Comparison of ENCODE assay signal across 9 cellular contexts in the genomic region with DNA sequence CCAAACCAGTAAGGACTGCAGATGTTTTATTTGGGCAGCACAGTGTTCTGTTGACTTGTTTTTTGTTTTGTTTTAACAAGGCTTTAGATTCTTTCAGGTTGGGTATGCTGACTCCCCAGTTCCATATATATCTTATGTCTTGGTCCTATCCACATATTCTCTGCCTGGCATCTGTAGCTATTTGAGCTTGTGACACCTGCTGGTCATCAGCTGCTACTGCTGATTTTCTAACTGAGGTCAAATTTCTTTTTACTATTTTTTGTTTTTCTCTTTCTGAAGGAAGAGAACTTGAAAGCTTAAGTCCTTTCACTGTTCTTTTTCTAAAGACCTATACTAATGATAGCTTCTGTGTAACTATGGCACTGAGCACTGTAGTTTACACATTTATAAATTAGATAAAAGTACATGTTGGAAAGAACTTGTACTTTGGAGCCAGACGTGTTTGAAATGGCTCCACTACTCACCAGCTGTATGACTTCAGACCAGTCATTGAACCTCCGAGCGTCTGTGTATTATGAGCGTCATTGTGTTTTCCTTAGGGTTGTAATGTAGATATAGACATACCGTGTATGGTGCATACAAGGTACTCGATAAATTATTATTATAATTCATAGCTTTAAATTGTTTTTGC.
A peak's percentile ranks its signal among the peaks of the same experiment; 100 is the strongest.
DNase-seq lines count a peak whose midpoint lies in the region; ATAC-seq and TF ChIP-seq lines count a peak whose summit lies in the region.
"Had no signal": no experiment of that assay in that cellular context is flagged by ENCODE, and none has a peak within 500 bp of the region (broad histone marks: within the 10 kb centered on the region; RNA-seq: fewer than 3 reads in every experiment).

No MANE protein-coding gene starts in this region.

- ATAC-seq in HG03175 (IDR thresholded peaks at IDR 0.05; ENCODE audit: unreplicated experiment) (peak; percentile 62), GM19328 (IDR thresholded peaks at IDR 0.05; ENCODE audit: unreplicated experiment) (no peak)

- TF ChIP-seq EP300 in suprapubic skin (IDR thresholded peaks at IDR 0.05), result no peak

- no peak overlapping the region for H3K4me3 ChIP-seq in suprapubic skin

- peaks cover 55% of the 10 kb centered on the region for H3K36me3 ChIP-seq in suprapubic skin

- H3K27ac ChIP-seq in suprapubic skin, result no peak overlapping the region

- peaks cover 3% of the 10 kb centered on the region for H3K4me1 ChIP-seq in suprapubic skin

- peak; percentile 49 for DNase-seq in NCI-H510A treated with DMSO at 0.1 percent for 48 hours (lab: John Stamatoyannopoulos, UW)
- no peak for DNase-seq in NCI-H510A (lab: John Stamatoyannopoulos, UW)
- DNase-seq in NCI-H748 (lab: John Stamatoyannopoulos, UW; ENCODE audit: unreplicated experiment), result peak; percentile 58
- DNase-seq in brain pericyte (ENCODE audit: low read depth, low spot score), result peak; percentile 11
- DNase-seq in iris pigment epithelial cell (ENCODE audit: low read depth), result peak; percentile 75
- DNase-seq in suprapubic skin (ENCODE audit: low spot score in 2 of 2), result no peak
- DNase-seq: stimulated activated naive B cell treated with anti-CD40 and anti-IgM and Interleukin-4, amounts not matched to agents 10 μg/mL and 1 μg/mL and 100 μg/mL, for 72 hours had no signal

- peak; percentile 72 to 77 for TF ChIP-seq CTCF in suprapubic skin (IDR thresholded peaks at IDR 0.05)

- TF ChIP-seq POLR2A in suprapubic skin (IDR thresholded peaks at IDR 0.05), result no peak

- no peaks in the 10 kb centered on the region for H3K27me3 ChIP-seq in suprapubic skin

- 87% methylated on average over 6 of the region's 6 CpGs for WGBS in suprapubic skin

- no peaks in the 10 kb centered on the region for H3K9me3 ChIP-seq in suprapubic skin

Comparison
In these comparisons a context has a peak if more than half of its experiments do, and no peak if none do; other contexts are left out.
1. DNase-seq: peak in NCI-H510A treated with DMSO at 0.1 percent for 48 hours (single experiment), NCI-H748 (single experiment), brain pericyte (single experiment) and iris pigment epithelial cell (single experiment); none in NCI-H510A (single experiment) and suprapubic skin (0 of 2).